ENCODE assay signal across 18 cellular contexts in genomic region chr17:47653442-47653841, GRCh38. TPM values are rescaled to one million over a fixed set of nuclear protein-coding genes. Genes with fewer than 3 reads are reported as not detected.
DNase-seq lines count a peak whose midpoint lies in the region; ATAC-seq, FAIRE-seq and TF ChIP-seq lines count a peak whose summit lies in the region.
"Had no signal": no experiment of that assay in that cellular context is flagged by ENCODE, and none has a peak within 500 bp of the region (broad histone marks: within the 10 kb centered on the region; RNA-seq: fewer than 3 reads in every experiment).

No MANE protein-coding gene starts in this region.

- H3K27me3 ChIP-seq in BLaER1 (no peaks in the 10 kb centered on the region), DND-41 (ENCODE audit: insufficient read depth, low read length, poor library complexity) (no peaks in the 10 kb centered on the region)
- H3K27me3 ChIP-seq: sigmoid colon had no signal

- H3K4me3 Mint-ChIP-seq in activated B cell treated with CpG ODN at 0.5 μM for 24 hours: no peak overlapping the region
- H3K4me3 Mint-ChIP-seq in memory B cell: no peak overlapping the region
- H3K4me3 Mint-ChIP-seq: CD14-positive monocyte had no signal

- CTCF ChIA-PET in activated B cell treated with CpG ODN at 0.5 μM for 24 hours (lab: Charles Lee): interaction anchor here (1.7 to 2.1 kb wide), 2 partner anchors 10 to 12 kb away, joined by 4 to 7 read pairs; no protein-coding TSS in a partner anchor

- no peak for DNase-seq in DND-41
- no peak for DNase-seq in activated B cell treated with CpG ODN at 0.5 μM for 24 hours
- DNase-seq in memory B cell (ENCODE audit: low spot score in 2 of 2): no peak
- DNase-seq in GM19239 (ENCODE audit: insufficient read length, low spot score): no peak
- no peak for DNase-seq in Right ventricle myocardium superior
- DNase-seq: head of caudate nucleus, kidney glomerular epithelial cell, naive B cell, NCI-H1436, NCI-H524 treated with DMSO at 0.1 percent for 48 hours, sigmoid colon had no signal

- H3K9me3 ChIP-seq in BLaER1: no peaks in the 10 kb centered on the region
- H3K9me3 ChIP-seq in DND-41 (ENCODE audit: insufficient read depth, low read length, severe bottlenecking): no peaks in the 10 kb centered on the region
- H3K9me3 ChIP-seq: sigmoid colon had no signal

- peak overlapping the region; percentile 91 for H3K4me2 ChIP-seq in BLaER1
- H3K4me2 ChIP-seq in DND-41 (ENCODE audit: insufficient read depth, low read length): peak overlapping the region; percentile 81

- POLR2A ChIA-PET in activated B cell treated with CpG ODN at 0.5 μM for 24 hours (lab: Charles Lee): no interaction called here

- peaks cover 69% of the 10 kb centered on the region for H3K36me3 ChIP-seq in BLaER1
- H3K36me3 ChIP-seq in DND-41 (ENCODE audit: insufficient read depth, low read length): peaks cover 79% of the 10 kb centered on the region

- H3K79me2 ChIP-seq in DND-41 (ENCODE audit: insufficient read depth, low read length): peaks cover 88% of the 10 kb centered on the region

- H3K27ac Mint-ChIP-seq in activated B cell treated with CpG ODN at 0.5 μM for 24 hours (peak overlapping the region; percentile 26), memory B cell (peak overlapping the region; percentile 50)
- H3K27ac Mint-ChIP-seq: naive B cell had no signal

- no peak for ATAC-seq in DND-41 (ENCODE audit: insufficient read depth, low read depth)
- ATAC-seq in activated B cell treated with CpG ODN at 0.5 μM for 24 hours (ENCODE audit: low read depth): no peak
- no peak for ATAC-seq in memory B cell (ENCODE audit: low read depth)
- no peak for ATAC-seq in HG03139 (IDR thresholded peaks at IDR 0.05; ENCODE audit: unreplicated experiment)
- no peak for ATAC-seq in HG02610 (IDR thresholded peaks at IDR 0.05; ENCODE audit: unreplicated experiment)
- ATAC-seq in Right ventricle myocardium superior (ENCODE audit: poor library complexity): no peak

- TF ChIP-seq CTCF in DND-41 (IDR thresholded peaks at IDR 0.05; ENCODE audit: borderline replicate concordance, extremely low read depth, low read length, poor library complexity, severe bottlenecking) (no peak), activated B cell treated with CpG ODN at 0.5 μM for 24 hours (IDR thresholded peaks at IDR 0.05) (no peak)

- H3K4me3 ChIP-seq in BLaER1: no peak overlapping the region
- H3K4me3 ChIP-seq in DND-41 (ENCODE audit: low read depth in 1 of 2, low read length in 2 of 2): peak overlapping the region in 1 of 2 experiments; percentile 25; a peak in 1 of 4 replicates
- H3K4me3 ChIP-seq: sigmoid colon had no signal

- intact Hi-C loops in activated B cell treated with CpG ODN at 0.5 μM for 24 hours (cut with micrococcal nuclease): loop anchor here (5.0 kb wide), 1 partner anchor 1709 kb away; the partner anchor contains the start of gene ZNF652
- intact Hi-C loops in Right ventricle myocardium superior (cut with DNase I): no loop called here

- no peak overlapping the region for H3K9ac ChIP-seq in BLaER1
- H3K9ac ChIP-seq in DND-41 (ENCODE audit: low read depth, low read length): 0 out of 2 replicates have a peak overlapping the region, but pooled peaks have one; percentile 10

- H3K9me3 Mint-ChIP-seq in activated B cell treated with CpG ODN at 0.5 μM for 24 hours (no peaks in the 10 kb centered on the region), memory B cell (no peaks in the 10 kb centered on the region)
- H3K9me3 Mint-ChIP-seq: CD14-positive monocyte, IgD-negative memory B cell, naive B cell had no signal

- no peak for FAIRE-seq in GM19239 (lab: Jason Lieb, UNC)
- FAIRE-seq: TTC549 had no signal

- H3K4me1 Mint-ChIP-seq in activated B cell treated with CpG ODN at 0.5 μM for 24 hours (peaks cover 62% of the 10 kb centered on the region), memory B cell (peaks cover 39% of the 10 kb centered on the region)

- no peaks in the 10 kb centered on the region for H3K27me3 Mint-ChIP-seq in activated B cell treated with CpG ODN at 0.5 μM for 24 hours
- no peaks in the 10 kb centered on the region for H3K27me3 Mint-ChIP-seq in memory B cell
- H3K27me3 Mint-ChIP-seq: IgD-negative memory B cell, naive B cell had no signal

- H2AFZ ChIP-seq in DND-41 (ENCODE audit: low read depth, low read length): no peak overlapping the region

- H3K27ac ChIP-seq in BLaER1 (no peak overlapping the region), DND-41 (ENCODE audit: low read length) (no peak overlapping the region)
- H3K27ac ChIP-seq: RWPE1, sigmoid colon had no signal

- H4K20me1 ChIP-seq in BLaER1: peaks cover 77% of the 10 kb centered on the region
- peaks cover 71% of the 10 kb centered on the region for H4K20me1 ChIP-seq in DND-41 (ENCODE audit: insufficient read depth, low read length)

- peaks cover 77% of the 10 kb centered on the region for H3K36me3 Mint-ChIP-seq in activated B cell treated with CpG ODN at 0.5 μM for 24 hours (ENCODE audit: low read depth)
- peaks cover 33% of the 10 kb centered on the region for H3K36me3 Mint-ChIP-seq in memory B cell
- H3K36me3 Mint-ChIP-seq: IgD-negative memory B cell had no signal

- H3K4me1 ChIP-seq in BLaER1 (peaks cover 56% of the 10 kb centered on the region), DND-41 (ENCODE audit: insufficient read depth, low read length) (peaks cover 75% of the 10 kb centered on the region)

RNA-seq across cellular contexts. Expression of gene KPNB1, which starts 3.7 kb away (rescaled TPM):
- total RNA-seq in activated B cell treated with CpG ODN at 0.5 μM for 24 hours: 361 and 365 TPM in 2 replicates
- 160 TPM for total RNA-seq in Right ventricle myocardium superior

RNA-seq across cellular contexts. Expression of gene TBKBP1, which starts 40.5 kb away (rescaled TPM):
- total RNA-seq in activated B cell treated with CpG ODN at 0.5 μM for 24 hours (3.6 and 4.1 TPM in 2 replicates), Right ventricle myocardium superior (16.3 TPM)
